In genomic region chr4:5280845-5281244, GRCh38 we compare ENCODE assay signal across 17 cellular contexts.
DNase-seq lines count a peak whose midpoint lies in the region; ATAC-seq and TF ChIP-seq lines count a peak whose summit lies in the region.
"Had no signal": no experiment of that assay in that cellular context is flagged by ENCODE, and none has a peak within 500 bp of the region (broad histone marks: within the 10 kb centered on the region; RNA-seq: fewer than 3 reads in every experiment).

No MANE protein-coding gene starts in this region.

- H3K9me3 Mint-ChIP-seq in activated CD4-positive, alpha-beta memory T cell treated with anti-CD3 and anti-CD28 coated beads for 36 hours = no peaks in the 10 kb centered on the region
- H3K9me3 Mint-ChIP-seq in activated CD4-positive, alpha-beta memory T cell treated with anti-CD3 and anti-CD28 coated beads, Interleukin-2, amount 10 ng/mL, durations not matched to agents 7 days and 5 days = no peaks in the 10 kb centered on the region
- H3K9me3 Mint-ChIP-seq in activated T-helper 17 cell treated with anti-CD3 and anti-CD28 coated beads, Interleukin-2, amount 50 U/mL, for 72 hours = peaks cover 4% of the 10 kb centered on the region
- peaks cover 5% of the 10 kb centered on the region for H3K9me3 Mint-ChIP-seq in MCF 10A (ENCODE audit: unreplicated experiment)

- intact Hi-C loops in activated CD4-positive, alpha-beta memory T cell treated with anti-CD3 and anti-CD28 coated beads for 36 hours (cut with micrococcal nuclease) = no loop called here
- intact Hi-C loops in MCF 10A (cut with micrococcal nuclease) = no loop called here

- no peak overlapping the region for H3K27ac ChIP-seq in RWPE1
- H3K27ac ChIP-seq: BLaER1 treated with 17β-estradiol and CSF1 and Interleukin-3, amounts not matched to agents 10 nM and 100 nM had no signal

- no peak overlapping the region for H3K27ac Mint-ChIP-seq in activated CD4-positive, alpha-beta memory T cell treated with anti-CD3 and anti-CD28 coated beads for 36 hours
- H3K27ac Mint-ChIP-seq in activated CD4-positive, alpha-beta memory T cell treated with anti-CD3 and anti-CD28 coated beads, Interleukin-2, amount 10 ng/mL, durations not matched to agents 7 days and 5 days = no peak overlapping the region
- H3K27ac Mint-ChIP-seq in activated T-helper 17 cell treated with anti-CD3 and anti-CD28 coated beads, Interleukin-2, amount 50 U/mL, for 72 hours = no peak overlapping the region
- H3K27ac Mint-ChIP-seq in MCF 10A (ENCODE audit: low read depth, unreplicated experiment) = no peak overlapping the region

- no peaks in the 10 kb centered on the region for H3K36me3 Mint-ChIP-seq in activated CD4-positive, alpha-beta memory T cell treated with anti-CD3 and anti-CD28 coated beads for 36 hours
- no peaks in the 10 kb centered on the region for H3K36me3 Mint-ChIP-seq in activated CD4-positive, alpha-beta memory T cell treated with anti-CD3 and anti-CD28 coated beads, Interleukin-2, amount 10 ng/mL, durations not matched to agents 7 days and 5 days (ENCODE audit: low read depth)
- H3K36me3 Mint-ChIP-seq in activated T-helper 17 cell treated with anti-CD3 and anti-CD28 coated beads, Interleukin-2, amount 50 U/mL, for 72 hours (ENCODE audit: low read depth) = no peaks in the 10 kb centered on the region
- H3K36me3 Mint-ChIP-seq in MCF 10A (ENCODE audit: insufficient read depth, unreplicated experiment) = no peaks in the 10 kb centered on the region

- peaks cover 3% of the 10 kb centered on the region for H3K27me3 Mint-ChIP-seq in activated CD4-positive, alpha-beta memory T cell treated with anti-CD3 and anti-CD28 coated beads for 36 hours
- no peaks in the 10 kb centered on the region for H3K27me3 Mint-ChIP-seq in activated CD4-positive, alpha-beta memory T cell treated with anti-CD3 and anti-CD28 coated beads, Interleukin-2, amount 10 ng/mL, durations not matched to agents 7 days and 5 days
- H3K27me3 Mint-ChIP-seq in activated T-helper 17 cell treated with anti-CD3 and anti-CD28 coated beads, Interleukin-2, amount 50 U/mL, for 72 hours = no peaks in the 10 kb centered on the region
- peaks cover 5% of the 10 kb centered on the region for H3K27me3 Mint-ChIP-seq in MCF 10A (ENCODE audit: insufficient read depth, unreplicated experiment)

- no peaks in the 10 kb centered on the region for H3K4me1 Mint-ChIP-seq in activated CD4-positive, alpha-beta memory T cell treated with anti-CD3 and anti-CD28 coated beads for 36 hours (ENCODE audit: low read depth)
- no peaks in the 10 kb centered on the region for H3K4me1 Mint-ChIP-seq in activated CD4-positive, alpha-beta memory T cell treated with anti-CD3 and anti-CD28 coated beads, Interleukin-2, amount 10 ng/mL, durations not matched to agents 7 days and 5 days
- no peaks in the 10 kb centered on the region for H3K4me1 Mint-ChIP-seq in activated T-helper 17 cell treated with anti-CD3 and anti-CD28 coated beads, Interleukin-2, amount 50 U/mL, for 72 hours
- no peaks in the 10 kb centered on the region for H3K4me1 Mint-ChIP-seq in MCF 10A (ENCODE audit: insufficient read depth, unreplicated experiment)

- no peak overlapping the region for H3K4me3 Mint-ChIP-seq in activated CD4-positive, alpha-beta memory T cell treated with anti-CD3 and anti-CD28 coated beads for 36 hours
- H3K4me3 Mint-ChIP-seq in activated CD4-positive, alpha-beta memory T cell treated with anti-CD3 and anti-CD28 coated beads, Interleukin-2, amount 10 ng/mL, durations not matched to agents 7 days and 5 days = no peak overlapping the region
- no peak overlapping the region for H3K4me3 Mint-ChIP-seq in activated T-helper 17 cell treated with anti-CD3 and anti-CD28 coated beads, Interleukin-2, amount 50 U/mL, for 72 hours
- H3K4me3 Mint-ChIP-seq in MCF 10A (ENCODE audit: unreplicated experiment) = no peak overlapping the region

- POLR2A ChIA-PET in activated CD4-positive, alpha-beta memory T cell treated with anti-CD3 and anti-CD28 coated beads for 36 hours (lab: Charles Lee) = no interaction called here
- POLR2A ChIA-PET in activated CD4-positive, alpha-beta memory T cell treated with anti-CD3 and anti-CD28 coated beads, Interleukin-2, amount 10 ng/mL, durations not matched to agents 7 days and 5 days (lab: Charles Lee) = no interaction called here
- POLR2A ChIA-PET in MCF 10A (lab: Yijun Ruan, JAX) (no interaction called here), RWPE1 (lab: Yijun Ruan, JAX; ENCODE audit: low non-redundant PET) (no interaction called here)

- peak; percentile 49 for DNase-seq in activated CD4-positive, alpha-beta memory T cell treated with anti-CD3 and anti-CD28 coated beads for 36 hours
- no peak for DNase-seq in activated CD4-positive, alpha-beta memory T cell treated with anti-CD3 and anti-CD28 coated beads, Interleukin-2, amount 10 ng/mL, durations not matched to agents 7 days and 5 days
- DNase-seq in CD1c-positive myeloid dendritic cell (ENCODE audit: extremely low spot score) = peak; percentile 55
- DNase-seq in MCF 10A (ENCODE audit: unreplicated experiment) = no peak
- DNase-seq in omental fat pad (ENCODE audit: low spot score) = no peak
- no peak for DNase-seq in RWPE1 (ENCODE audit: low spot score)
- DNase-seq: DMS79 treated with DMSO at 0.1 percent for 48 hours, GOT3, IMR-90, Kasumi-1, NCI-H187, NCI-H345, NCI-H526, SHP77 treated with DMSO at 0.1 percent for 48 hours had no signal

- no peak for TF ChIP-seq CTCF in MCF 10A (IDR thresholded peaks at IDR 0.05; ENCODE audit: unreplicated experiment)
- no peak for TF ChIP-seq CTCF in omental fat pad (IDR thresholded peaks at IDR 0.05)
- TF ChIP-seq CTCF in RWPE1 (conservative IDR thresholded peaks at IDR 0.05; ENCODE audit: low read depth) = no peak

- no TSS peak for BruUV-seq in MCF 10A (replicated peaks; lab: Mats Ljungman, UMichigan)

- ATAC-seq in GM18520 (IDR thresholded peaks at IDR 0.05; ENCODE audit: unreplicated experiment) (peak; percentile 51), omental fat pad (ENCODE audit: low FRiP score) (no peak)
- peak; percentile 79 for ATAC-seq in activated T-helper 17 cell treated with anti-CD3 and anti-CD28 coated beads, Interleukin-2, amount 50 U/mL, for 72 hours (replicated peaks)

- CTCF ChIA-PET in activated CD4-positive, alpha-beta memory T cell treated with anti-CD3 and anti-CD28 coated beads for 36 hours (lab: Charles Lee) = no interaction called here
- CTCF ChIA-PET in activated CD4-positive, alpha-beta memory T cell treated with anti-CD3 and anti-CD28 coated beads, Interleukin-2, amount 10 ng/mL, durations not matched to agents 7 days and 5 days (lab: Charles Lee) = no interaction called here
- CTCF ChIA-PET in MCF 10A (lab: Yijun Ruan, JAX) = no interaction called here
- CTCF ChIA-PET in RWPE1 (lab: Yijun Ruan, JAX) = no interaction called here

Comparison
In these comparisons a context has a peak if more than half of its experiments do, and no peak if none do; other contexts are left out.
1. DNase-seq: peak in activated CD4-positive, alpha-beta memory T cell treated with anti-CD3 and anti-CD28 coated beads for 36 hours (single experiment) and CD1c-positive myeloid dendritic cell (single experiment); none in activated CD4-positive, alpha-beta memory T cell treated with anti-CD3 and anti-CD28 coated beads, Interleukin-2, amount 10 ng/mL, durations not matched to agents 7 days and 5 days (single experiment), MCF 10A (single experiment), omental fat pad (single experiment) and RWPE1 (single experiment).